ENCODE assay signal across 1 cellular context in genomic region chr1:223144914-223145313, GRCh38.
TF ChIP-seq lines count a peak whose summit lies in the region.

No MANE protein-coding gene starts in this region.

TF ChIP-seq in K562, 482 proteins besides CTCF, POLR2A, EP300 and RAD21:
- TF ChIP-seq ZFP91 (CRISPR knock-in tag; IDR thresholded peaks at IDR 0.05) (no peak), CEBPZ (IDR thresholded peaks at IDR 0.05; ENCODE audit: borderline replicate concordance, low read depth, low read length) (no peak)
